25 cellular contexts compared by ENCODE assay signal in the genomic region with DNA sequence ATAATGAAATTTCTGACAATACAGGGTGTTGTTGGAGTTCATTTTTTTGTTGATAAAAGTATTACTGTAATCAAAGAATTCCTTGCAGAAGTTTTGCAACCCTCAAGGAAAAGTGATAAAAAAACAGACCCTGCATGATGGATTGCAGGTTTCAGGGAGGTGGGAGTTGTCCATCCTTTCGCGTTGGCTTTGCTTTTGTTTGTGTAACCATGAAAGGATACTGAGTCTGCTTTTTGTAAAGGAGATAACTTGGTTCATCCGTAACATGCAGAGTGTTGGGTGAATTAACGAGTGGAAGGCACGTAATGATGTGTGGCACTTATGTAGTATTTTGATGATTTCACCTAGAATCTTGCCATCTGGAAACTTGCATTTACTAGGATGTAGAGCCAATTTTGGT. TPM values are rescaled to one million over a fixed set of nuclear protein-coding genes. Genes with fewer than 3 reads are reported as not detected.
DNase-seq lines count a peak whose midpoint lies in the region; ATAC-seq and TF ChIP-seq lines count a peak whose summit lies in the region.
"Had no signal": no experiment of that assay in that cellular context is flagged by ENCODE, and none has a peak within 500 bp of the region (broad histone marks: within the 10 kb centered on the region; RNA-seq: fewer than 3 reads in every experiment).

No MANE protein-coding gene starts in this region.

- H3K27ac ChIP-seq in esophagus squamous epithelium: peak overlapping the region in 3 of 4 donors; percentile 45 to 87 (median 79)
- H3K27ac ChIP-seq in tibial artery: peak overlapping the region; percentile 62 to 67
- no peak overlapping the region for H3K27ac ChIP-seq in brain microvascular endothelial cell
- peak overlapping the region in 1 of 2 donors; percentile 47 for H3K27ac ChIP-seq in ascending aorta
- H3K27ac ChIP-seq: suprapubic skin had no signal

- TF ChIP-seq CTCF in esophagus squamous epithelium (IDR thresholded peaks at IDR 0.05) (no peak), nephron (IDR thresholded peaks at IDR 0.05; ENCODE audit: unreplicated experiment in 3 of 3) (no peak), tibial artery (IDR thresholded peaks at IDR 0.05) (no peak), brain microvascular endothelial cell (IDR thresholded peaks at IDR 0.05; ENCODE audit: low read depth, low read length, missing control alignments) (no peak), ascending aorta (IDR thresholded peaks at IDR 0.05) (no peak)

- intact Hi-C loops in esophagus squamous epithelium (cut with DNase I): no loop called here
- intact Hi-C loops in tibial artery (cut with DNase I; ENCODE audit: low total_unique reads): no loop called here
- intact Hi-C loops in ascending aorta (cut with DNase I): no loop called here

- DNase-seq in NCI-H226 (peak; percentile 27), esophagus squamous epithelium (lab: John Stamatoyannopoulos, UW) (no peak), tibial artery (no peak), brain microvascular endothelial cell (no peak), ascending aorta (ENCODE audit: low spot score in 2 of 2) (no peak)
- no peak for DNase-seq in stimulated activated naive CD8-positive, alpha-beta T cell treated with anti-CD3 and anti-CD28 coated beads, Interleukin-15, amount 100 ng/mL, for 72 hours
- DNase-seq: activated CD8-positive, alpha-beta memory T cell treated with anti-CD3 and anti-CD28 coated beads, Interleukin-2, amount 50 U/mL, for 48 hours; activated CD8-positive, alpha-beta T cell treated with anti-CD3 and anti-CD28 coated beads for 36 hours; activated naive CD4-positive, alpha-beta T cell treated with anti-CD3 and anti-CD28 coated beads for 36 hours; BE2C; CD8-positive, alpha-beta T cell; left lung; mesendoderm; NCI-H1417; NCI-H2029; Right ventricle myocardium superior; T-helper 2 cell had no signal

- WGBS in esophagus squamous epithelium, 2 donors: 61 to 75% methylated on average over 5 of the region's 5 CpGs

- H3K27me3 ChIP-seq in esophagus squamous epithelium: no peaks in the 10 kb centered on the region
- H3K27me3 ChIP-seq in tibial artery: no peaks in the 10 kb centered on the region
- H3K27me3 ChIP-seq in brain microvascular endothelial cell (replicated peaks): no peaks in the 10 kb centered on the region
- H3K27me3 ChIP-seq in ascending aorta: no peaks in the 10 kb centered on the region
- H3K27me3 ChIP-seq: BE2C, left lung, suprapubic skin had no signal

- in situ Hi-C loops in brain microvascular endothelial cell (cut with HindIII; ENCODE audit: low pct_ligation_motif_present, low sequenced_read_pairs): no loop called here

- no peaks in the 10 kb centered on the region for H3K9me3 Mint-ChIP-seq in nephron
- no peaks in the 10 kb centered on the region for H3K9me3 Mint-ChIP-seq in stimulated activated naive CD8-positive, alpha-beta T cell treated with anti-CD3 and anti-CD28 coated beads, Interleukin-15, amount 100 ng/mL, for 72 hours
- H3K9me3 Mint-ChIP-seq: activated CD8-positive, alpha-beta T cell treated with anti-CD3 and anti-CD28 coated beads for 36 hours; activated naive CD4-positive, alpha-beta T cell treated with anti-CD3 and anti-CD28 coated beads for 36 hours; brain; CD8-positive, alpha-beta T cell; stimulated activated memory B cell treated with anti-CD40 and anti-IgM and Interleukin-4, amounts not matched to agents 10 μg/mL and 1 μg/mL and 100 μg/mL, for 72 hours had no signal

- H3K27me3 Mint-ChIP-seq in nephron (ENCODE audit: low read depth): no peaks in the 10 kb centered on the region
- H3K27me3 Mint-ChIP-seq in stimulated activated naive CD8-positive, alpha-beta T cell treated with anti-CD3 and anti-CD28 coated beads, Interleukin-15, amount 100 ng/mL, for 72 hours: no peaks in the 10 kb centered on the region
- H3K27me3 Mint-ChIP-seq: activated CD8-positive, alpha-beta T cell treated with anti-CD3 and anti-CD28 coated beads for 36 hours; brain; stimulated activated memory B cell treated with anti-CD40 and anti-IgM and Interleukin-4, amounts not matched to agents 10 μg/mL and 1 μg/mL and 100 μg/mL, for 72 hours had no signal

- H3K4me3 Mint-ChIP-seq in nephron: peak overlapping the region in 1 of 3 experiments; percentile 11
- no peak overlapping the region for H3K4me3 Mint-ChIP-seq in stimulated activated naive CD8-positive, alpha-beta T cell treated with anti-CD3 and anti-CD28 coated beads, Interleukin-15, amount 100 ng/mL, for 72 hours
- H3K4me3 Mint-ChIP-seq: activated CD8-positive, alpha-beta T cell treated with anti-CD3 and anti-CD28 coated beads for 36 hours; activated naive CD4-positive, alpha-beta T cell treated with anti-CD3 and anti-CD28 coated beads for 36 hours; CD8-positive, alpha-beta T cell; stimulated activated memory B cell treated with anti-CD40 and anti-IgM and Interleukin-4, amounts not matched to agents 10 μg/mL and 1 μg/mL and 100 μg/mL, for 72 hours had no signal

- H3K4me3 ChIP-seq in esophagus squamous epithelium (no peak overlapping the region), tibial artery (no peak overlapping the region), brain microvascular endothelial cell (ENCODE audit: low read depth, low read length) (no peak overlapping the region), ascending aorta (no peak overlapping the region)
- H3K4me3 ChIP-seq: K562, left lung, suprapubic skin had no signal

- no peaks in the 10 kb centered on the region for H3K9me3 ChIP-seq in esophagus squamous epithelium
- H3K9me3 ChIP-seq in tibial artery: no peaks in the 10 kb centered on the region
- no peaks in the 10 kb centered on the region for H3K9me3 ChIP-seq in ascending aorta
- H3K9me3 ChIP-seq: BE2C, left lung, suprapubic skin had no signal

- H3K36me3 ChIP-seq in esophagus squamous epithelium (no peaks in the 10 kb centered on the region), tibial artery (no peaks in the 10 kb centered on the region), brain microvascular endothelial cell (replicated peaks) (no peaks in the 10 kb centered on the region), ascending aorta (no peaks in the 10 kb centered on the region)
- H3K36me3 ChIP-seq: BE2C, left lung, suprapubic skin had no signal

- peaks cover 5% of the 10 kb centered on the region for H3K36me3 Mint-ChIP-seq in nephron (ENCODE audit: low read depth)
- H3K36me3 Mint-ChIP-seq: stimulated activated memory B cell treated with anti-CD40 and anti-IgM and Interleukin-4, amounts not matched to agents 10 μg/mL and 1 μg/mL and 100 μg/mL, for 72 hours had no signal

- TF ChIP-seq POLR2A in esophagus squamous epithelium (IDR thresholded peaks at IDR 0.05): no peak

- no peak for ATAC-seq in GM19023 (IDR thresholded peaks at IDR 0.05; ENCODE audit: unreplicated experiment)
- no peak for ATAC-seq in stimulated activated naive CD8-positive, alpha-beta T cell treated with anti-CD3 and anti-CD28 coated beads, Interleukin-15, amount 100 ng/mL, for 72 hours
- ATAC-seq: activated CD4-positive, CD25-positive, alpha-beta regulatory T cell treated with anti-CD3 and anti-CD28 coated beads, Interleukin-2, amount 50 U/mL, for 24 hours; activated CD8-positive, alpha-beta T cell treated with anti-CD3 and anti-CD28 coated beads for 36 hours; CD8-positive, alpha-beta T cell; K562; left lung; Panc1; stimulated activated memory B cell treated with anti-CD40 and anti-IgM and Interleukin-4, amounts not matched to agents 10 μg/mL and 1 μg/mL and 100 μg/mL, for 72 hours had no signal

- H3K27ac Mint-ChIP-seq in nephron: peak overlapping the region; percentile 71 to 91 (median 89)
- H3K27ac Mint-ChIP-seq in stimulated activated naive CD8-positive, alpha-beta T cell treated with anti-CD3 and anti-CD28 coated beads, Interleukin-15, amount 100 ng/mL, for 72 hours: no peak overlapping the region
- H3K27ac Mint-ChIP-seq: activated CD8-positive, alpha-beta T cell treated with anti-CD3 and anti-CD28 coated beads for 36 hours; activated naive CD4-positive, alpha-beta T cell treated with anti-CD3 and anti-CD28 coated beads for 36 hours; CD8-positive, alpha-beta T cell; stimulated activated memory B cell treated with anti-CD40 and anti-IgM and Interleukin-4, amounts not matched to agents 10 μg/mL and 1 μg/mL and 100 μg/mL, for 72 hours had no signal

- H3K4me1 ChIP-seq in esophagus squamous epithelium (peaks cover 61 to 98% (median 80%) of the 10 kb centered on the region in 3 donors), tibial artery (peaks cover 0 to 98% (median 90%) of the 10 kb centered on the region in 4 donors), ascending aorta (peaks cover 42 to 88% of the 10 kb centered on the region in 2 donors)

- peaks cover 88% of the 10 kb centered on the region for H3K4me1 Mint-ChIP-seq in nephron
- peaks cover 59% of the 10 kb centered on the region for H3K4me1 Mint-ChIP-seq in stimulated activated naive CD8-positive, alpha-beta T cell treated with anti-CD3 and anti-CD28 coated beads, Interleukin-15, amount 100 ng/mL, for 72 hours

RNA-seq across cellular contexts. Expression of gene FOXO3, which starts 23.6 kb away (rescaled TPM):
- total RNA-seq in esophagus squamous epithelium: 10 to 100 TPM; 30.3 to 80.7 (median 34.3) TPM
- 91.5 TPM for total RNA-seq in ascending aorta

Comparison
In these comparisons a context has a peak if more than half of its experiments do, and no peak if none do; other contexts are left out.
1. H3K27ac Mint-ChIP-seq: peak in nephron (3 of 3); none in stimulated activated naive CD8-positive, alpha-beta T cell treated with anti-CD3 and anti-CD28 coated beads, Interleukin-15, amount 100 ng/mL, for 72 hours (0 of 2).